ENCODE assay signal across 14 cellular contexts in genomic region chr1:93042822-93043557, GRCh38. TPM values are rescaled to one million over a fixed set of nuclear protein-coding genes. Genes with fewer than 3 reads are reported as not detected.
DNase-seq lines count a peak whose midpoint lies in the region; ATAC-seq and TF ChIP-seq lines count a peak whose summit lies in the region.
"Had no signal": no experiment of that assay in that cellular context is flagged by ENCODE, and none has a peak within 500 bp of the region (broad histone marks: within the 10 kb centered on the region; RNA-seq: fewer than 3 reads in every experiment).

No MANE protein-coding gene starts in this region.

- H4K20me1 ChIP-seq in mammary epithelial cell (ENCODE audit: insufficient read depth, low read length), result no peaks in the 10 kb centered on the region
- no peaks in the 10 kb centered on the region for H4K20me1 ChIP-seq in OCI-LY1 (ENCODE audit: insufficient read depth, low read length)

- TF ChIP-seq CTCF in breast epithelium (IDR thresholded peaks at IDR 0.05) (no peak), mammary epithelial cell (conservative IDR thresholded peaks at IDR 0.05 in 1 of 2, IDR thresholded peaks at IDR 0.05 in 1 of 2; ENCODE audit: extremely low read depth in 1 of 2, insufficient read depth in 1 of 2, low read depth in 1 of 2, low read length in 2 of 2) (no peak), OCI-LY1 (IDR thresholded peaks at IDR 0.05; ENCODE audit: low read length) (no peak)

- H3K79me2 ChIP-seq in mammary epithelial cell (ENCODE audit: insufficient read depth, low read length), result no peaks in the 10 kb centered on the region
- no peaks in the 10 kb centered on the region for H3K79me2 ChIP-seq in OCI-LY1 (ENCODE audit: insufficient read depth, low read length)

- intact Hi-C loops in breast epithelium (cut with DNase I; ENCODE audit: low total_unique reads) (no loop called here), mammary epithelial cell (cut with micrococcal nuclease) (no loop called here)

- H3K4me2 ChIP-seq in mammary epithelial cell (ENCODE audit: insufficient read depth, low read depth, low read length) (no peak overlapping the region), OCI-LY1 (ENCODE audit: low read length) (peak overlapping the region; percentile 37; the same call in 1 of the 2 replicates)

- H3K27ac ChIP-seq in breast epithelium (no peak overlapping the region), mammary epithelial cell (ENCODE audit: insufficient read depth, low read depth, low read length) (no peak overlapping the region), OCI-LY1 (ENCODE audit: low read depth, low read length, poor library complexity, severe bottlenecking) (peak overlapping the region; percentile 65)
- H3K27ac ChIP-seq: brain microvascular endothelial cell, ovary had no signal

- no peak overlapping the region for H2AFZ ChIP-seq in mammary epithelial cell (ENCODE audit: low read depth, low read length)
- H2AFZ ChIP-seq in OCI-LY1 (ENCODE audit: low read length), result no peak overlapping the region

- H3K4me3 ChIP-seq in breast epithelium (peak overlapping the region in 2 of 3 donors; percentile 20 to 22), mammary epithelial cell (replicated peaks in 1 of 3; ENCODE audit: insufficient read depth in 1 of 3, low read depth in 2 of 3, low read length in 3 of 3) (no peak overlapping the region), OCI-LY1 (ENCODE audit: low read depth, low read length, poor library complexity, severe bottlenecking) (peak overlapping the region; percentile 14)
- H3K4me3 ChIP-seq: ovary had no signal

- H3K4me1 ChIP-seq in breast epithelium (no peaks in the 10 kb centered on the region), mammary epithelial cell (ENCODE audit: insufficient read depth, low read length) (no peaks in the 10 kb centered on the region), OCI-LY1 (ENCODE audit: insufficient read depth, low read length, severe bottlenecking) (peaks cover 29% of the 10 kb centered on the region)
- H3K4me1 ChIP-seq: upper lobe of left lung had no signal

- ATAC-seq in left lobe of liver, result peak; percentile 43
- ATAC-seq in GM18511 (IDR thresholded peaks at IDR 0.05; ENCODE audit: unreplicated experiment), result no peak

- H3K9me3 ChIP-seq in breast epithelium (no peaks in the 10 kb centered on the region), mammary epithelial cell (replicated peaks; ENCODE audit: insufficient read depth, low read length) (no peaks in the 10 kb centered on the region), OCI-LY1 (ENCODE audit: low read length) (no peaks in the 10 kb centered on the region)
- H3K9me3 ChIP-seq: ovary, upper lobe of left lung had no signal

- H3F3A ChIP-seq in OCI-LY1 (ENCODE audit: insufficient read depth, low read length), result no peaks in the 10 kb centered on the region

- H3K27me3 ChIP-seq in breast epithelium, result no peaks in the 10 kb centered on the region
- H3K27me3 ChIP-seq in mammary epithelial cell (ENCODE audit: insufficient read depth, low read length), result no peaks in the 10 kb centered on the region
- H3K27me3 ChIP-seq in OCI-LY1 (ENCODE audit: insufficient read depth, low read length), result no peaks in the 10 kb centered on the region
- H3K27me3 ChIP-seq: brain microvascular endothelial cell, ovary, upper lobe of left lung had no signal

- in situ Hi-C loops in mammary epithelial cell (cut with MboI; ENCODE audit: low sequenced_read_pairs in 2 of 2), result no loop called here

- dilution Hi-C loops in mammary epithelial cell (cut with HindIII; ENCODE audit: low sequenced_read_pairs), result no loop called here

- H3K9ac ChIP-seq in mammary epithelial cell (ENCODE audit: insufficient read depth, low read length), result no peak overlapping the region
- peak overlapping the region; percentile 3; the same call in 1 of the 2 replicates for H3K9ac ChIP-seq in OCI-LY1 (ENCODE audit: low read length)

- CTCF ChIA-PET in mammary epithelial cell (lab: Charles Lee; ENCODE audit: low non-redundant PET), result no interaction called here

- no peak for DNase-seq in breast epithelium (ENCODE audit: low spot score in 2 of 2)
- DNase-seq in mammary epithelial cell, result no peak
- DNase-seq in left lobe of liver (ENCODE audit: low spot score), result no peak
- DNase-seq in islet precursor cell, result no peak
- no peak for DNase-seq in NCI-H524 (lab: John Stamatoyannopoulos, UW)
- no peak for DNase-seq in HT-29 (ENCODE audit: low spot score)
- DNase-seq: activated CD4-positive, alpha-beta T cell treated with anti-CD3 and anti-CD28 coated beads, Interleukin-2, amount 50 U/mL, for 4 hours; brain microvascular endothelial cell; C1 segment of cervical spinal cord; NCI-H510A treated with DMSO at 0.1 percent for 48 hours; ovary; upper lobe of left lung had no signal

- WGBS in mammary epithelial cell (ENCODE audit: low coverage, missing lambda C conversion rate), result 85% methylated on average over 5 of the region's 6 CpGs

- H3K9me2 ChIP-seq in OCI-LY1 (ENCODE audit: low read depth, low read length), result no peaks in the 10 kb centered on the region

- H3K36me3 ChIP-seq in breast epithelium, result no peaks in the 10 kb centered on the region
- no peaks in the 10 kb centered on the region for H3K36me3 ChIP-seq in mammary epithelial cell (ENCODE audit: insufficient read depth, low read length)
- H3K36me3 ChIP-seq in OCI-LY1 (ENCODE audit: insufficient read depth, low read length), result no peaks in the 10 kb centered on the region
- H3K36me3 ChIP-seq: brain microvascular endothelial cell, ovary, upper lobe of left lung had no signal

- BruUV-seq in mammary epithelial cell (replicated peaks; lab: Mats Ljungman, UMichigan), result no TSS peak

- no peak for TF ChIP-seq POLR2A in breast epithelium (IDR thresholded peaks at IDR 0.05)

RNA-seq across cellular contexts. Expression of gene MTF2, which starts 36.1 kb away (rescaled TPM):
- total RNA-seq in breast epithelium (10 to 100 TPM; 11.0 to 37.9 (median 32.1) TPM), mammary epithelial cell (10 to 100 TPM; 23.5 to 27.5 TPM), left lobe of liver (8.2 TPM)
- polyA plus RNA-seq in mammary epithelial cell, result 20.0 TPM
- 63.7 TPM for polyA minus RNA-seq in mammary epithelial cell
- 18.4 and 19.2 TPM in 2 replicates for total RNA-seq in HT-29 (2014; rRNA removed; shearing (Covaris generic))

Comparison
In these comparisons a context has a peak if more than half of its experiments do, and no peak if none do; other contexts are left out.
1. H3K4me3 ChIP-seq: peak in breast epithelium (2 of 3) and OCI-LY1 (single experiment); none in mammary epithelial cell (0 of 3).